ENCODE assay signal across 23 cellular contexts in the genomic region with DNA sequence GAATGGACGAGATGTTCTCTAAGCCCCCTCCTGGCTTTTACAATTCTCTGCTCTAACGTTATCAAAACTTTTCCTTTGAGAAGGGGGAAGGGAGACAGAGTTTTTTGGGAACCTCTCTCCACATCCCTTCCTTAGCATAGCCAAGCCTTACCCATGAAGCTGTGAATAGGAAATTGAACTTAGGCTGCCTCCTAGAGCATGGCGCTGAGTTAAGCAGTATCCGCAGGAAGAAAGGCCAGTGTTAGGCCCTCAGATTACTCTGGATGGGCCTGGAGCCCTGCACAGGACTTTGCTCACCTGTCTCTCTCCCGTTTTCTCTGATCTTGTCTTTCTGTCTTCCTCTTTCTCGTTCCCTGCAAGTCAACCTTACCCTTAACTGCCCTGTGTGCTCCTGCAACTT. TPM values are rescaled to one million over a fixed set of nuclear protein-coding genes. Genes with fewer than 3 reads are reported as not detected.
DNase-seq lines count a peak whose midpoint lies in the region; ATAC-seq, FAIRE-seq and TF ChIP-seq lines count a peak whose summit lies in the region.
"Had no signal": no experiment of that assay in that cellular context is flagged by ENCODE, and none has a peak within 500 bp of the region (broad histone marks: within the 10 kb centered on the region; RNA-seq: fewer than 3 reads in every experiment).

No MANE protein-coding gene starts in this region.

- H3K4me3 ChIP-seq in A549 = no peak overlapping the region
- no peak overlapping the region for H3K4me3 ChIP-seq in PC-9
- H3K4me3 ChIP-seq: GM12878, HAP-1 had no signal

- intact Hi-C loops in PC-9 (cut with micrococcal nuclease; ENCODE audit: unreplicated experiment) = no loop called here

- no peak overlapping the region for H3K4me2 ChIP-seq in A549
- H3K4me2 ChIP-seq in PC-9 = peak overlapping the region; percentile 45; the same call in 1 of the 2 replicates

- no peak overlapping the region for H2AFZ ChIP-seq in PC-9

- peak; percentile 98 for FAIRE-seq in A549 (lab: Jason Lieb, UNC)
- FAIRE-seq: GM12878, RCC 7860 had no signal

- peaks cover 5% of the 10 kb centered on the region; the same call in 1 of the 2 replicates for H3K27me3 ChIP-seq in PC-9 (ENCODE audit: insufficient read depth, low read depth)

- peaks cover 19% of the 10 kb centered on the region for H3K27me3 Mint-ChIP-seq in activated CD4-positive, alpha-beta memory T cell treated with anti-CD3 and anti-CD28 coated beads, Interleukin-2, amount 10 ng/mL, durations not matched to agents 7 days and 5 days

- no TSS peak for BruUV-seq in PC-9 (replicated peaks; lab: Mats Ljungman, UMichigan)

- no peaks in the 10 kb centered on the region for H3K36me3 ChIP-seq in PC-9 (ENCODE audit: low read depth)
- H3K36me3 ChIP-seq: BE2C, HAP-1 had no signal

- H3K4me3 Mint-ChIP-seq in activated CD4-positive, alpha-beta memory T cell treated with anti-CD3 and anti-CD28 coated beads, Interleukin-2, amount 10 ng/mL, durations not matched to agents 7 days and 5 days = no peak overlapping the region
- H3K4me3 Mint-ChIP-seq: CD4-positive, CD25-positive, alpha-beta regulatory T cell had no signal

- peaks cover 15% of the 10 kb centered on the region for H3K36me3 Mint-ChIP-seq in activated CD4-positive, alpha-beta memory T cell treated with anti-CD3 and anti-CD28 coated beads, Interleukin-2, amount 10 ng/mL, durations not matched to agents 7 days and 5 days (ENCODE audit: low read depth)
- H3K36me3 Mint-ChIP-seq: CD4-positive, CD25-positive, alpha-beta regulatory T cell had no signal

- no peaks in the 10 kb centered on the region for H4K20me1 ChIP-seq in PC-9 (ENCODE audit: insufficient read depth)

- TF ChIP-seq POLR2A in A549 (IDR thresholded peaks at IDR 0.05; ENCODE audit: low read length) = no peak

- H3K9me2 ChIP-seq in PC-9 (ENCODE audit: insufficient read depth) = no peaks in the 10 kb centered on the region

- H3K79me2 ChIP-seq in PC-9 (ENCODE audit: low read depth) = no peaks in the 10 kb centered on the region

- POLR2A ChIA-PET in A549 (lab: Yijun Ruan, JAX) (no interaction called here), PC-9 (lab: Charles Lee; ENCODE audit: unreplicated experiment) (no interaction called here)
- POLR2A ChIA-PET in activated CD4-positive, alpha-beta memory T cell treated with anti-CD3 and anti-CD28 coated beads, Interleukin-2, amount 10 ng/mL, durations not matched to agents 7 days and 5 days (lab: Charles Lee) = no interaction called here

- H3K27ac ChIP-seq in A549 (no peak overlapping the region), PC-9 (no peak overlapping the region)
- H3K27ac ChIP-seq: HL-60 had no signal

- CTCF ChIA-PET in A549 (lab: Yijun Ruan, JAX) = no interaction called here
- CTCF ChIA-PET in PC-9 (lab: Charles Lee) = no interaction called here
- CTCF ChIA-PET in activated CD4-positive, alpha-beta memory T cell treated with anti-CD3 and anti-CD28 coated beads, Interleukin-2, amount 10 ng/mL, durations not matched to agents 7 days and 5 days (lab: Charles Lee) = no interaction called here

- peaks cover 15% of the 10 kb centered on the region for H3K9me3 Mint-ChIP-seq in activated CD4-positive, alpha-beta memory T cell treated with anti-CD3 and anti-CD28 coated beads, Interleukin-2, amount 10 ng/mL, durations not matched to agents 7 days and 5 days

- peak in 1 of 2 experiments; percentile 26 for DNase-seq in A549 (ENCODE audit: low read depth in 1 of 2, low spot score in 1 of 2)
- no peak for DNase-seq in PC-9
- DNase-seq in fibroblast of peridontal ligament (ENCODE audit: extremely low read depth) = peak; percentile 2
- peak; percentile 27 for DNase-seq in left lobe of liver (ENCODE audit: low spot score)
- no peak for DNase-seq in activated CD4-positive, alpha-beta memory T cell treated with anti-CD3 and anti-CD28 coated beads, Interleukin-2, amount 10 ng/mL, durations not matched to agents 7 days and 5 days
- no peak for DNase-seq in mesenteric fat pad (ENCODE audit: low spot score)
- DNase-seq: BE2C; Caco-2; CD4-positive, CD25-positive, alpha-beta regulatory T cell; DMS153; GF-D8; NCI-H1092 treated with DMSO at 0.1 percent for 48 hours; NCI-H2081 treated with DMSO at 0.1 percent for 48 hours; NCI-H446 treated with DMSO at 0.1 percent for 48 hours had no signal

- peaks cover 18% of the 10 kb centered on the region for H3K4me1 Mint-ChIP-seq in activated CD4-positive, alpha-beta memory T cell treated with anti-CD3 and anti-CD28 coated beads, Interleukin-2, amount 10 ng/mL, durations not matched to agents 7 days and 5 days

- ATAC-seq in A549 (peak in 1 of 2 experiments; percentile 47; a peak in 3 of 6 replicates), left lobe of liver (peak; percentile 62), HG02938 (IDR thresholded peaks at IDR 0.05; ENCODE audit: unreplicated experiment) (no peak), GM19397 (IDR thresholded peaks at IDR 0.05; ENCODE audit: unreplicated experiment) (no peak)
- ATAC-seq: GM12878, Right ventricle myocardium inferior had no signal

- TF ChIP-seq CTCF in A549 (IDR thresholded peaks at IDR 0.05) (no peak), PC-9 (conservative IDR thresholded peaks at IDR 0.05) (no peak)

- H3F3A ChIP-seq in PC-9 (ENCODE audit: insufficient read depth, low read depth) = peaks cover 13% of the 10 kb centered on the region; the same call in 1 of the 2 replicates

- H3K4me1 ChIP-seq in A549 (no peaks in the 10 kb centered on the region), PC-9 (replicated peaks; ENCODE audit: insufficient read depth) (peaks cover 25% of the 10 kb centered on the region)
- H3K4me1 ChIP-seq: BE2C, HAP-1 had no signal

- peak; percentile 32 to 34; a peak in 2 of 5 replicates for TF ChIP-seq RAD21 in A549 (conservative IDR thresholded peaks at IDR 0.05 in 1 of 2, IDR thresholded peaks at IDR 0.05 in 1 of 2)

- no peak for TF ChIP-seq EP300 in A549 (IDR thresholded peaks at IDR 0.05)

- WGBS in A549 (ENCODE audit: missing lambda C conversion rate) = 49% methylated on average over 6 of the region's 6 CpGs

- no peak overlapping the region for H3K27ac Mint-ChIP-seq in activated CD4-positive, alpha-beta memory T cell treated with anti-CD3 and anti-CD28 coated beads, Interleukin-2, amount 10 ng/mL, durations not matched to agents 7 days and 5 days

- H3K9me3 ChIP-seq in A549 (peaks cover 15% of the 10 kb centered on the region), PC-9 (ENCODE audit: insufficient read depth, low read depth) (no peaks in the 10 kb centered on the region)
- H3K9me3 ChIP-seq: BE2C, HAP-1 had no signal

TF ChIP-seq in A549, 52 proteins besides CTCF, POLR2A, EP300 and RAD21:
- TF ChIP-seq CHD4 (IDR thresholded peaks at IDR 0.05; ENCODE audit: borderline replicate concordance) (no peak), HOXB13 (CRISPR knock-in tag; IDR thresholded peaks at IDR 0.05; ENCODE audit: low read depth) (no peak), KDM5A (IDR thresholded peaks at IDR 0.05) (no peak), NR3C1 (IDR thresholded peaks at IDR 0.05) (no peak)

RNA-seq across cellular contexts. Expression of a gene that starts 39.6 kb away (rescaled TPM):
- polyA plus RNA-seq in A549 (2011; rRNA removed) (0.04 TPM in 1 of 2 replicates, not detected in the other), A549 (2017; fragmentation: RNase III; extraction: RNeasy Plus Mini Kit Qiagen cat#74134 plus additional on column Dnase treatment) (not detected in 3 replicates)
- not detected in 2 replicates for polyA plus RNA-seq in A549 (2012; cell fraction: cytosol; rRNA removed)
- not detected in 2 replicates for polyA plus RNA-seq in A549 (2012; cell fraction: nucleus; rRNA removed)
- polyA minus RNA-seq in A549 (2011; rRNA and poly(A)+ RNA removed) = 0.19 and 0.21 TPM in 2 replicates
- total RNA-seq in PC-9 (2021) (not detected in 2 replicates), left lobe of liver (801 TPM), mesenteric fat pad (not detected)
- not detected for total RNA-seq in activated CD4-positive, alpha-beta memory T cell treated with anti-CD3 and anti-CD28 coated beads, Interleukin-2, amount 10 ng/mL, durations not matched to agents 7 days and 5 days
- total RNA-seq: A172; CD4-positive, CD25-positive, alpha-beta regulatory T cell; Right ventricle myocardium inferior had no signal

RNA-seq across cellular contexts. Expression of a gene that starts 57.6 kb away (rescaled TPM):
- polyA plus RNA-seq in A549 (2011; rRNA removed) (not detected in 2 replicates), A549 (2017; fragmentation: RNase III; extraction: RNeasy Plus Mini Kit Qiagen cat#74134 plus additional on column Dnase treatment) (not detected in 3 replicates)
- not detected in 2 replicates for polyA plus RNA-seq in A549 (2012; cell fraction: cytosol; rRNA removed)
- polyA plus RNA-seq in A549 (2012; cell fraction: nucleus; rRNA removed) = not detected in 2 replicates
- not detected in 2 replicates for polyA minus RNA-seq in A549 (2011; rRNA and poly(A)+ RNA removed)
- total RNA-seq in PC-9 (2021) (not detected in 2 replicates), left lobe of liver (1.4 TPM), mesenteric fat pad (not detected)
- not detected for total RNA-seq in activated CD4-positive, alpha-beta memory T cell treated with anti-CD3 and anti-CD28 coated beads, Interleukin-2, amount 10 ng/mL, durations not matched to agents 7 days and 5 days
- total RNA-seq: A172; Caco-2; CD4-positive, CD25-positive, alpha-beta regulatory T cell; GM12878; Right ventricle myocardium inferior; SK-MEL-5 had no signal
- polyA plus RNA-seq: CD4-positive, CD25-positive, alpha-beta regulatory T cell; GM12878 had no signal

Comparison
In these comparisons a context has a peak if more than half of its experiments do, and no peak if none do; other contexts are left out.
1. DNase-seq: peak in fibroblast of peridontal ligament (single experiment) and left lobe of liver (single experiment); none in PC-9 (0 of 2), activated CD4-positive, alpha-beta memory T cell treated with anti-CD3 and anti-CD28 coated beads, Interleukin-2, amount 10 ng/mL, durations not matched to agents 7 days and 5 days (single experiment) and mesenteric fat pad (single experiment).
2. RNA of a gene that starts 39.6 kb away (total RNA-seq): 801 TPM in left lobe of liver (single experiment); not detected in PC-9, not detected in activated CD4-positive, alpha-beta memory T cell treated with anti-CD3 and anti-CD28 coated beads, Interleukin-2, amount 10 ng/mL, durations not matched to agents 7 days and 5 days and not detected in mesenteric fat pad (single experiment); every median in the first group is over 100 times any median in the second.